ENCODE assay signal across 8 cellular contexts in the genomic region with DNA sequence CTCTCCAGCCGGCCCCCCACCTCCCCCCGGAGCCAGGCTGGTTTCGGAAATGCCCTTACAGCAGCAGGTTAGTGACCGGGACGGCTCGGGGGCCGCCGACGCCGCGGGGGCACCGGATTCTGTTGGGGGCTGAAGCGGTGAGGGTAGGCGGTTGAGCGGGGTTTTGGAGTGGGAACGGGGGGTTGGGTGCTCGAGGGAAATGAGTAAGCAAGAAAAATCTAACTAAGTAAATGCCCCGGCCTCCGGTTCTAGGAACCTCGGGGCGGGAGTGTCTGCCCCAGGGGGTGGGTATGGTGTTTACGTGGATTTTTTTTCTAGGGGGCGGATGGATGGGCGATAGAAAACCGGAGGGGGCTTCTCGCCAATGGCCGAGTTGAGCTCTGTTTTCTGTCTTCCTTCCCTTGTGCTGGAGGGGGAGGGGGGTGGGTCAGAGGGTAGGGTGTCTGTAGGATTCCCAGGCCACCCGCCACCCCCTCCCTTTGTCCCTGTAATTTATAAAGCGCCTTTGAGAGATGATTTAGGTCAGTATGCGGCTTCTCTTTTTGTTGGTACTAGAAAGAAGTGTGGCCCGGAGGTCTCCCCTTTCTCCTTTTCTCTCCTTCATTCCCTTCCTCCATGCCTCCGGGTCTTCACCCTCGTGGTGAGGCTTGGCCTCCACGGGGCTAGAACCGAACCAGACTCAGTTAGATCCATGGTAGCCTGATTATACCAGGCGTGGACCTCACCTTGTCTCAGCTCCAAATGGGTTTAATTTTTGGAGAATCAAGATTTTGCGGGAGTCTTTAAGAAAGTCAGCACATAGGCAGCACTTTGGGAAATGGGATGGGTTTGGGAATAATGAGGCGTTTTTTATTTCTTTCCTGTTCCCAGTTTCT. TPM values are rescaled to one million over a fixed set of nuclear protein-coding genes. Genes with fewer than 3 reads are reported as not detected.
DNase-seq lines count a peak whose midpoint lies in the region; ATAC-seq and TF ChIP-seq lines count a peak whose summit lies in the region.

No MANE protein-coding gene starts in this region.

- no peaks in the 10 kb centered on the region for H3K27me3 Mint-ChIP-seq in T-helper 1 cell treated with Interleukin-12 subunit alpha and Interleukin-12 subunit beta and Interleukin-4 antibody, amounts not matched to agents 30 μg/mL and 1 μg/mL, for 36 hours (ENCODE audit: low read depth)

- no peaks in the 10 kb centered on the region for H3K9me3 ChIP-seq in spleen

- TF ChIP-seq CTCF in spleen (IDR thresholded peaks at IDR 0.05 in 8 of 11, conservative IDR thresholded peaks at IDR 0.05 in 3 of 11), result peak in 2 of 11 experiments; percentile 5 to 12

- intact Hi-C loops in spleen (cut with DNase I; ENCODE audit: low total_unique reads), result loop anchor here (5.0 to 10.0 kb wide), 2 partner anchors 109 to 123 kb away; no protein-coding TSS in a partner anchor

- peak; percentile 40 for DNase-seq in 8988T
- peak; percentile 66 for DNase-seq in KG1 (lab: John Stamatoyannopoulos, UW)
- DNase-seq in amniotic epithelial cell (ENCODE audit: low read depth), result peak; percentile 58
- DNase-seq in spleen, result no peak
- no peak for DNase-seq in epidermal melanocyte (ENCODE audit: insufficient read length, low spot score)

- H3K4me1 ChIP-seq in spleen, result peaks cover 3 to 76% (median 46%) of the 10 kb centered on the region in 6 donors

- peak overlapping the region; percentile 98 for H3K27ac Mint-ChIP-seq in T-helper 1 cell treated with Interleukin-12 subunit alpha and Interleukin-12 subunit beta and Interleukin-4 antibody, amounts not matched to agents 30 μg/mL and 1 μg/mL, for 36 hours

- H3K4me3 Mint-ChIP-seq in T-helper 1 cell treated with Interleukin-12 subunit alpha and Interleukin-12 subunit beta and Interleukin-4 antibody, amounts not matched to agents 30 μg/mL and 1 μg/mL, for 36 hours, result peak overlapping the region; percentile 98

- no peaks in the 10 kb centered on the region for H3K27me3 ChIP-seq in spleen (replicated peaks in 1 of 7)

- no peak for TF ChIP-seq POLR2A in spleen (IDR thresholded peaks at IDR 0.05)

- peaks cover 61% of the 10 kb centered on the region for H3K4me1 Mint-ChIP-seq in T-helper 1 cell treated with Interleukin-12 subunit alpha and Interleukin-12 subunit beta and Interleukin-4 antibody, amounts not matched to agents 30 μg/mL and 1 μg/mL, for 36 hours (ENCODE audit: low read depth)

- peak; percentile 1 for ATAC-seq in GM19035 (IDR thresholded peaks at IDR 0.05; ENCODE audit: unreplicated experiment)

- H3K9me3 Mint-ChIP-seq in T-helper 1 cell treated with Interleukin-12 subunit alpha and Interleukin-12 subunit beta and Interleukin-4 antibody, amounts not matched to agents 30 μg/mL and 1 μg/mL, for 36 hours, result no peaks in the 10 kb centered on the region

- H3K36me3 Mint-ChIP-seq in T-helper 1 cell treated with Interleukin-12 subunit alpha and Interleukin-12 subunit beta and Interleukin-4 antibody, amounts not matched to agents 30 μg/mL and 1 μg/mL, for 36 hours (ENCODE audit: low read depth), result peaks cover 28% of the 10 kb centered on the region

- H3K4me3 ChIP-seq in iPS-11a (ENCODE audit: low read depth, low read length) (peak overlapping the region; percentile 89), spleen (peak overlapping the region; percentile 58 to 95 (median 84))

- 0 to 2% (median 1%) methylated on average over 36 to 38 of the region's 38 CpGs for WGBS in spleen, 5 donors

- peaks cover 0 to 10% (median 0%) of the 10 kb centered on the region in 6 donors for H3K36me3 ChIP-seq in spleen

- peak overlapping the region; percentile 67 to 98 (median 92) for H3K27ac ChIP-seq in spleen

RNA-seq across cellular contexts. Expression of gene E2F3, which starts 2.3 kb away (rescaled TPM):
- 10 to 100 TPM; 13.2 to 22.9 (median 16.4) TPM for total RNA-seq in spleen
- 1 to 10 TPM; 5.8 to 7.8 (median 6.2) TPM for polyA plus RNA-seq in spleen

Comparison
In these comparisons a context has a peak if more than half of its experiments do, and no peak if none do; other contexts are left out.
1. DNase-seq: peak in 8988T (single experiment), KG1 (single experiment) and amniotic epithelial cell (single experiment); none in spleen (single experiment) and epidermal melanocyte (single experiment).